ENCODE assay signal across 12 cellular contexts in genomic region chr12:6178981-6179761, GRCh38. TPM values are rescaled to one million over a fixed set of nuclear protein-coding genes. Genes with fewer than 3 reads are reported as not detected.
A peak's percentile ranks its signal among the peaks of the same experiment; 100 is the strongest.
DNase-seq lines count a peak whose midpoint lies in the region; ATAC-seq and TF ChIP-seq lines count a peak whose summit lies in the region.
"Had no signal": no experiment of that assay in that cellular context is flagged by ENCODE, and none has a peak within 500 bp of the region (broad histone marks: within the 10 kb centered on the region; RNA-seq: fewer than 3 reads in every experiment).

No MANE protein-coding gene starts in this region.

- H3K27me3 Mint-ChIP-seq in WTC11 (ENCODE audit: low read depth) (no peaks in the 10 kb centered on the region), progenitor cell of endocrine pancreas (peaks cover 8% of the 10 kb centered on the region)
- H3K27me3 Mint-ChIP-seq: CD4-positive, alpha-beta T cell had no signal

- H3K36me3 Mint-ChIP-seq in WTC11 (no peaks in the 10 kb centered on the region), progenitor cell of endocrine pancreas (ENCODE audit: insufficient read depth) (no peaks in the 10 kb centered on the region)

- DNase-seq in EL (peak; percentile 68), WTC11 (ENCODE audit: low spot score) (no peak), progenitor cell of endocrine pancreas (ENCODE audit: low spot score, unreplicated experiment) (no peak), NCI-H69 (lab: John Stamatoyannopoulos, UW) (no peak), NCI-H510A treated with DMSO at 0.1 percent for 48 hours (lab: John Stamatoyannopoulos, UW) (no peak)
- DNase-seq: CD4-positive, alpha-beta T cell; NCI-H526 treated with DMSO at 0.1 percent for 48 hours; T-helper 2 cell had no signal

- peak overlapping the region in 3 of 4 donors; percentile 75 to 85 (median 83) for H3K27ac ChIP-seq in gastroesophageal sphincter

- POLR2A ChIA-PET in WTC11 (lab: Charles Lee) = no interaction called here

- H3K4me1 Mint-ChIP-seq in WTC11 = peaks cover 14% of the 10 kb centered on the region
- peaks cover 13% of the 10 kb centered on the region for H3K4me1 Mint-ChIP-seq in progenitor cell of endocrine pancreas (ENCODE audit: low read depth)

- no peaks in the 10 kb centered on the region for H3K27me3 ChIP-seq in gastroesophageal sphincter

- H3K27ac Mint-ChIP-seq in WTC11 (no peak overlapping the region; the same call in 1 of the 2 replicates), progenitor cell of endocrine pancreas (peak overlapping the region; percentile 27)
- H3K27ac Mint-ChIP-seq: CD4-positive, alpha-beta T cell had no signal

- no peak for TF ChIP-seq POLR2A in gastroesophageal sphincter (IDR thresholded peaks at IDR 0.05)

- peaks cover 5% of the 10 kb centered on the region for H3K9me3 Mint-ChIP-seq in WTC11
- H3K9me3 Mint-ChIP-seq in progenitor cell of endocrine pancreas (ENCODE audit: low read depth) = no peaks in the 10 kb centered on the region
- H3K9me3 Mint-ChIP-seq: CD4-positive, alpha-beta T cell had no signal

- H3K9me3 ChIP-seq in gastroesophageal sphincter = no peaks in the 10 kb centered on the region

- TF ChIP-seq EP300 in gastroesophageal sphincter (IDR thresholded peaks at IDR 0.05) = no peak

- CTCF ChIA-PET in WTC11 (lab: Charles Lee) = interaction anchor here (0.5 to 1.2 kb wide), 10 partner anchors 14 to 123 kb away, joined by 3 to 8 read pairs (median 4); no protein-coding TSS in a partner anchor

- 50 to 57% methylated on average over 2 to 5 of the region's 10 CpGs for WGBS in gastroesophageal sphincter (ENCODE audit: low coverage in 1 of 2), 2 donors

- H3K4me3 Mint-ChIP-seq in WTC11 (no peak overlapping the region), progenitor cell of endocrine pancreas (ENCODE audit: low read depth) (no peak overlapping the region)
- H3K4me3 Mint-ChIP-seq: CD4-positive, alpha-beta T cell had no signal

- H3K4me3 ChIP-seq in gastroesophageal sphincter = no peak overlapping the region
- H3K4me3 ChIP-seq: GM12878 had no signal

- TF ChIP-seq CTCF in WTC11 (IDR thresholded peaks at IDR 0.05) = no peak
- TF ChIP-seq CTCF in gastroesophageal sphincter (IDR thresholded peaks at IDR 0.05) = peak in 1 of 4 experiments; percentile 16
- TF ChIP-seq CTCF in progenitor cell of endocrine pancreas (IDR thresholded peaks at IDR 0.05; ENCODE audit: unreplicated experiment) = peak; percentile 34

- H3K4me1 ChIP-seq in gastroesophageal sphincter = peaks cover 8 to 56% (median 38%) of the 10 kb centered on the region in 3 donors

- no peaks in the 10 kb centered on the region for H3K36me3 ChIP-seq in gastroesophageal sphincter

- ATAC-seq in WTC11 (peak; percentile 87), gastroesophageal sphincter (no peak), GM21717 (IDR thresholded peaks at IDR 0.05; ENCODE audit: unreplicated experiment) (no peak), GM18511 (IDR thresholded peaks at IDR 0.05; ENCODE audit: unreplicated experiment) (no peak)
- ATAC-seq: GM12878 had no signal

TF ChIP-seq in WTC11, 78 proteins besides CTCF, POLR2A, EP300 and RAD21:
- no peak for TF ChIP-seq JAZF1 (CRISPR knock-in tag; IDR thresholded peaks at IDR 0.05)
- no peak for TF ChIP-seq E2F4 (CRISPR knock-in tag; IDR thresholded peaks at IDR 0.05; ENCODE audit: borderline replicate concordance, low read depth)
- TF ChIP-seq, protein P1, sequence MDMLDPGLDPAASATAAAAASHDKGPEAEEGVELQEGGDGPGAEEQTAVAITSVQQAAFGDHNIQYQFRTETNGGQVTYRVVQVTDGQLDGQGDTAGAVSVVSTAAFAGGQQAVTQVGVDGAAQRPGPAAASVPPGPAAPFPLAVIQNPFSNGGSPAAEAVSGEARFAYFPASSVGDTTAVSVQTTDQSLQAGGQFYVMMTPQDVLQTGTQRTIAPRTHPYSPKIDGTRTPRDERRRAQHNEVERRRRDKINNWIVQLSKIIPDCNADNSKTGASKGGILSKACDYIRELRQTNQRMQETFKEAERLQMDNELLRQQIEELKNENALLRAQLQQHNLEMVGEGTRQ (CRISPR knock-in tag; IDR thresholded peaks at IDR 0.05) = no peak
- TF ChIP-seq ZNF263 (CRISPR knock-in tag; IDR thresholded peaks at IDR 0.05; ENCODE audit: low read depth) = no peak
- no peak for TF ChIP-seq KAT7 (CRISPR knock-in tag; IDR thresholded peaks at IDR 0.05; ENCODE audit: borderline replicate concordance)
- TF ChIP-seq FOXJ3 (CRISPR knock-in tag; IDR thresholded peaks at IDR 0.05; ENCODE audit: borderline replicate concordance) = no peak
- no peak for TF ChIP-seq USF1 (CRISPR knock-in tag; IDR thresholded peaks at IDR 0.05)

RNA-seq across cellular contexts. Expression of gene CD9, which starts 21.0 kb away (rescaled TPM):
- total RNA-seq in WTC11 (2021) = 241 to 260 TPM (median 251 TPM) in 3 replicates
- 100 to 1,000 TPM; 379 to 558 (median 468) TPM for total RNA-seq in gastroesophageal sphincter
- total RNA-seq in progenitor cell of endocrine pancreas = 6.0 and 10.8 TPM in 2 replicates

RNA-seq across cellular contexts. Expression of gene VWF, which starts 54.7 kb away (rescaled TPM):
- total RNA-seq in WTC11 (2021) (0.48 to 0.98 TPM (median 0.78 TPM) in 3 replicates), gastroesophageal sphincter (100 to 1,000 TPM in 3 of 4 donors, 10 to 100 TPM in 1; 94.3 to 261 (median 162) TPM), progenitor cell of endocrine pancreas (0.10 and 0.22 TPM in 2 replicates)

Comparison
In these comparisons a context has a peak if more than half of its experiments do, and no peak if none do; other contexts are left out.
1. RNA of gene CD9, which starts 21.0 kb away (total RNA-seq): 379 to 558 TPM in gastroesophageal sphincter and 241 to 260 TPM in WTC11; 6.0 to 10.8 TPM in progenitor cell of endocrine pancreas; every median in the first group is over 10 times any median in the second.
2. RNA of gene VWF, which starts 54.7 kb away (total RNA-seq): 94.3 to 261 TPM in gastroesophageal sphincter; 0.48 to 0.98 TPM in WTC11 and 0.10 to 0.22 TPM in progenitor cell of endocrine pancreas; every median in the first group is over 10 times any median in the second.